In genomic region chr17:50508573-50509460, GRCh38 we compare ENCODE assay signal across 9 cellular contexts. TPM values are rescaled to one million over a fixed set of nuclear protein-coding genes. Genes with fewer than 3 reads are reported as not detected.
DNase-seq lines count a peak whose midpoint lies in the region; ATAC-seq and TF ChIP-seq lines count a peak whose summit lies in the region.
"Had no signal": no experiment of that assay in that cellular context is flagged by ENCODE, and none has a peak within 500 bp of the region (broad histone marks: within the 10 kb centered on the region; RNA-seq: fewer than 3 reads in every experiment).

No MANE protein-coding gene starts in this region.

- peak in 1 of 2 donors; percentile 35 for TF ChIP-seq POLR2A in heart left ventricle (IDR thresholded peaks at IDR 0.05)

- intact Hi-C loops in heart left ventricle (cut with DNase I) (no loop called here), sciatic nerve (cut with DNase I) (no loop called here)

- H3K27ac ChIP-seq in VCaP (peak overlapping the region; percentile 72), heart left ventricle (peak overlapping the region in 11 of 12 donors; percentile 62 to 88 (median 76))

- ATAC-seq in heart left ventricle (peak in 1 of 4 donors; percentile 31), sciatic nerve (peak; percentile 41), HG03045 (IDR thresholded peaks at IDR 0.05; ENCODE audit: unreplicated experiment) (no peak), GM19395 (IDR thresholded peaks at IDR 0.05; ENCODE audit: unreplicated experiment) (no peak)

- WGBS in heart left ventricle, 4 donors: 30 to 37% (median 33%) methylated on average over 23 to 32 of the region's 32 CpGs

- in situ Hi-C loops in GM13976 (cut with MboI; ENCODE audit: low sequenced_read_pairs, unreplicated experiment): no loop called here

- TF ChIP-seq CTCF in GM12865 (IDR thresholded peaks at IDR 0.05; ENCODE audit: insufficient read depth, low read depth, low read length, missing control alignments) (no peak), VCaP (conservative IDR thresholded peaks at IDR 0.05) (0 out of 2 replicates have a peak, but pooled peaks have one; percentile 0), heart left ventricle (IDR thresholded peaks at IDR 0.05) (no peak), GM13976 (IDR thresholded peaks at IDR 0.05; ENCODE audit: borderline replicate concordance, control extremely low read depth, extremely low read depth, insufficient read depth, missing control alignments) (no peak)

- no peaks in the 10 kb centered on the region for H3K36me3 ChIP-seq in heart left ventricle

- peaks cover 0 to 29% (median 10%) of the 10 kb centered on the region in 12 donors for H3K4me1 ChIP-seq in heart left ventricle

- H3K4me3 ChIP-seq in GM12865 (ENCODE audit: low read depth, low read length): peak overlapping the region; percentile 59
- H3K4me3 ChIP-seq in heart left ventricle: peak overlapping the region; percentile 51 to 81 (median 64)

- no peaks in the 10 kb centered on the region for H3K9me3 ChIP-seq in heart left ventricle

- DNase-seq in GM12865 (ENCODE audit: low read depth): peak; percentile 9
- no peak for DNase-seq in heart left ventricle
- no peak for DNase-seq in sciatic nerve (ENCODE audit: low spot score)
- no peak for DNase-seq in epidermal melanocyte (ENCODE audit: insufficient read length, low spot score)
- DNase-seq in GM13976 (ENCODE audit: low spot score): no peak
- DNase-seq: amniotic stem cell had no signal

- H3K27me3 ChIP-seq in heart left ventricle: no peaks in the 10 kb centered on the region

RNA-seq across cellular contexts. Expression of gene MYCBPAP, which starts 0.6 kb away (rescaled TPM):
- total RNA-seq in heart left ventricle: 1 to 10 TPM in 2 of 9 donors, under 1 TPM in 6, not detected in 1; 0.42 to 2.4 (median 0.83) TPM
- under 1 TPM; 0.29 to 0.46 TPM for polyA plus RNA-seq in heart left ventricle
- 3.3 TPM for total RNA-seq in sciatic nerve

RNA-seq across cellular contexts. Expression of gene EPN3, which starts 23.7 kb away (rescaled TPM):
- total RNA-seq in heart left ventricle: 10 to 100 TPM in 6 of 9 donors, 1 to 10 TPM in 3; 8.9 to 29.5 (median 12.6) TPM
- 10 to 100 TPM in 1 of 2 donors, 1 to 10 TPM in 1; 9.0 to 22.1 TPM for polyA plus RNA-seq in heart left ventricle
- total RNA-seq in sciatic nerve: 0.27 TPM

RNA-seq across cellular contexts. Expression of gene RSAD1, which starts 30.2 kb away (rescaled TPM):
- total RNA-seq in heart left ventricle (10 to 100 TPM; 30.9 to 50.0 (median 42.8) TPM), sciatic nerve (33.3 TPM)
- polyA plus RNA-seq in heart left ventricle: 10 to 100 TPM; 36.2 to 43.7 TPM

RNA-seq across cellular contexts. Expression of gene SPATA20, which starts 38.2 kb away (rescaled TPM):
- total RNA-seq in heart left ventricle: 10 to 100 TPM; 21.6 to 83.0 (median 67.1) TPM
- polyA plus RNA-seq in heart left ventricle: 10 to 100 TPM; 13.8 to 52.3 TPM
- 37.5 TPM for total RNA-seq in sciatic nerve

RNA-seq across cellular contexts. Expression of gene CHAD, which starts 40.1 kb away (rescaled TPM):
- total RNA-seq in heart left ventricle: under 1 TPM in 2 of 9 donors, not detected in 7; 0.15 to 0.27 TPM
- under 1 TPM in 1 of 2 donors, not detected in 1; 0.15 TPM for polyA plus RNA-seq in heart left ventricle
- total RNA-seq in sciatic nerve: not detected
